ENCODE assay signal across 16 cellular contexts in the genomic region with DNA sequence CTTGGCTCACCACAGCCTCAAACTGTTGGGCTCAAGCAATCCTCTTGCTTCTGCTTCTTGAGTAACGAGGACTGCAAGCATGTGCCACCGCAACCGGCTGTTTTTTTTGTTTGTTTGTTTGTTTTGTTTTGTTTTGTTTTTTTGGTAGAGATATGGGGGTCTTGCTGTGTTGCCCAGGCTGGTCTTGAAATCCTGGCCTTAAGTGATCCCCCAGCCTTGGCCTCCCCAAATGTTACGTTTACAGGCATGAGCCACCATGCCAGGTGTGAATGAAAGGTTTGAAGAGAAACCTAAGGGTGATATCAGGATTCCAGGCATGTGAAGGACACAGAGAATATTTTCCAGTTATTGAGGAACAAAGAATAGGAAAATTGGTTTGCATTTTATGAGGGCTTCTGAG.
"Had no signal": no experiment of that assay in that cellular context is flagged by ENCODE, and none has a peak within 500 bp of the region (broad histone marks: within the 10 kb centered on the region; RNA-seq: fewer than 3 reads in every experiment).

No MANE protein-coding gene starts in this region.

- H3K9me3 ChIP-seq: gastrocnemius medialis, pancreas, testis had no signal

- H3K4me3 ChIP-seq: gastrocnemius medialis, pancreas, testis had no signal

- H3K4me3 Mint-ChIP-seq: activated naive CD4-positive, alpha-beta T cell treated with anti-CD3 and anti-CD28 coated beads, Interleukin-2, amount 50 U/mL, for 24 hours; nephron progenitor cell; stimulated activated naive B cell treated with anti-CD40 and anti-IgM and Interleukin-4, amounts not matched to agents 10 μg/mL and 1 μg/mL and 100 μg/mL, for 72 hours had no signal

- ATAC-seq: stimulated activated naive B cell treated with anti-CD40 and anti-IgM and Interleukin-4, amounts not matched to agents 10 μg/mL and 1 μg/mL and 100 μg/mL, for 72 hours had no signal

- H3K27ac Mint-ChIP-seq: activated naive CD4-positive, alpha-beta T cell treated with anti-CD3 and anti-CD28 coated beads, Interleukin-2, amount 50 U/mL, for 24 hours; stimulated activated naive B cell treated with anti-CD40 and anti-IgM and Interleukin-4, amounts not matched to agents 10 μg/mL and 1 μg/mL and 100 μg/mL, for 72 hours had no signal

- DNase-seq: activated gamma-delta T cell treated with Interleukin-2 at 50 U/mL for 16 hours; activated T-cell treated with anti-CD3 and anti-CD28 coated beads, Interleukin-2, amount 50 U/mL, for 1 hour; aorta; brain microvascular endothelial cell; central memory CD4-positive, alpha-beta T cell; effector CD8-positive, alpha-beta T cell; gastrocnemius medialis; hypothalamus; left ventricle myocardium superior; mammary epithelial cell; nephron progenitor cell; pancreas; stimulated activated CD4-positive, alpha-beta T cell treated with anti-CD3 and anti-CD28 coated beads, Interleukin-15, amount 100 ng/mL, for 24 hours; stimulated activated naive B cell treated with anti-CD40 and anti-IgM and Interleukin-4, amounts not matched to agents 10 μg/mL and 1 μg/mL and 100 μg/mL, for 72 hours; testis had no signal

- H3K27ac ChIP-seq: pancreas, testis had no signal

- H3K27me3 ChIP-seq: brain microvascular endothelial cell, gastrocnemius medialis, pancreas, testis had no signal

- H3K9me3 Mint-ChIP-seq: activated naive CD4-positive, alpha-beta T cell treated with anti-CD3 and anti-CD28 coated beads, Interleukin-2, amount 50 U/mL, for 24 hours; nephron progenitor cell; stimulated activated naive B cell treated with anti-CD40 and anti-IgM and Interleukin-4, amounts not matched to agents 10 μg/mL and 1 μg/mL and 100 μg/mL, for 72 hours had no signal

- H3K27me3 Mint-ChIP-seq: activated naive CD4-positive, alpha-beta T cell treated with anti-CD3 and anti-CD28 coated beads, Interleukin-2, amount 50 U/mL, for 24 hours; stimulated activated naive B cell treated with anti-CD40 and anti-IgM and Interleukin-4, amounts not matched to agents 10 μg/mL and 1 μg/mL and 100 μg/mL, for 72 hours had no signal

- H3K36me3 ChIP-seq: brain microvascular endothelial cell, gastrocnemius medialis, pancreas had no signal
